ENCODE assay signal across 16 cellular contexts in the genomic region with DNA sequence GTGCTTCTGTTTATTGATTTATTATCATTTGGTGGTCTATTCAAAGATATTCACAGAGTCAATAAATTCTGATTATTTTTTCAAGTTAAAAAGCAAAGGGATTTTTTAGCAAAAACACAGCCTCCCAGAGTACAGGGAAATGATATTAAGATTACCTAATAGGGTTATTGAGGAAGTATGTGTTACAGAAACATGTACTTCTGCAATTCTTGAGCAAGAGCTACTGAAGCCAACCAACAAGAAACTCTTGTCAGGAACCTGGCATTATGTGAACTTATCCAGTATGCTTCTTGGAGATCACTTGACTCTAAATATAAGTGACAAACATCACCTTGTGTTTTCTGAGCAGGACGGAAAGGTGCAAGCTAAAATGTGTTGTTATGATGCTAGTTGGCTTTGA. TPM values are rescaled to one million over a fixed set of nuclear protein-coding genes. Genes with fewer than 3 reads are reported as not detected.
A peak's percentile ranks its signal among the peaks of the same experiment; 100 is the strongest.
DNase-seq lines count a peak whose midpoint lies in the region; ATAC-seq and FAIRE-seq lines count a peak whose summit lies in the region.
"Had no signal": no experiment of that assay in that cellular context is flagged by ENCODE, and none has a peak within 500 bp of the region (broad histone marks: within the 10 kb centered on the region; RNA-seq: fewer than 3 reads in every experiment).

No MANE protein-coding gene starts in this region.

- no peaks in the 10 kb centered on the region for H3K36me3 ChIP-seq in SK-N-MC (ENCODE audit: insufficient read depth, low read length)
- H3K36me3 ChIP-seq: thoracic aorta had no signal

- FAIRE-seq in HTR-8/SVneo (lab: Jason Lieb, UNC), result peak; percentile 68

- in situ Hi-C loops in ACHN (cut with HindIII; ENCODE audit: low pct_ligation_motif_present, low pct_unique_long_range_greater_than_20kb, low sequenced_read_pairs), result no loop called here

- 0 out of 2 replicates have a peak overlapping the region, but pooled peaks have one; percentile 32 for H3K27ac ChIP-seq in SK-N-MC
- H3K27ac ChIP-seq: hepatocyte, thoracic aorta had no signal

- no peak overlapping the region for H3K4me3 ChIP-seq in SK-N-MC
- H3K4me3 ChIP-seq: hepatocyte, thoracic aorta had no signal

- no peak for DNase-seq in HTR-8/SVneo (ENCODE audit: insufficient read length, low spot score)
- DNase-seq in SK-N-MC (ENCODE audit: low read depth, low spot score), result no peak
- DNase-seq in fibroblast of the conjunctiva (ENCODE audit: low read depth), result peak; percentile 12
- no peak for DNase-seq in sciatic nerve (ENCODE audit: low spot score)
- DNase-seq in activated CD4-positive, CD25-positive, alpha-beta regulatory T cell (lab: John Stamatoyannopoulos, UW), result no peak
- DNase-seq in ACHN, result no peak
- no peak for DNase-seq in NCI-H1930 (lab: John Stamatoyannopoulos, UW)
- DNase-seq in NCI-H128 (lab: John Stamatoyannopoulos, UW; ENCODE audit: unreplicated experiment), result no peak
- DNase-seq: activated naive CD8-positive, alpha-beta T cell treated with anti-CD3 and anti-CD28 coated beads, Interleukin-2, amount 50 U/mL, for 24 hours; NCI-H1436; T-helper 9 cell had no signal

- H3K9me3 ChIP-seq in SK-N-MC (ENCODE audit: low read depth, low read length), result no peaks in the 10 kb centered on the region
- H3K9me3 ChIP-seq: thoracic aorta had no signal

- intact Hi-C loops in sciatic nerve (cut with DNase I), result no loop called here

- H3K9ac ChIP-seq in SK-N-MC (ENCODE audit: insufficient read length), result no peak overlapping the region

- peak; percentile 67 for ATAC-seq in sciatic nerve
- ATAC-seq: activated naive CD8-positive, alpha-beta T cell treated with anti-CD3 and anti-CD28 coated beads, Interleukin-2, amount 50 U/mL, for 24 hours; PC-3 had no signal

RNA-seq across cellular contexts. Expression of gene CARD18, which starts 42.0 kb away (rescaled TPM):
- total RNA-seq in sciatic nerve, result not detected
- total RNA-seq: dermis microvascular lymphatic vessel endothelial cell, hepatocyte, HT1080, PC-3, thoracic aorta had no signal
